8 cellular contexts compared by ENCODE assay signal in the genomic region with DNA sequence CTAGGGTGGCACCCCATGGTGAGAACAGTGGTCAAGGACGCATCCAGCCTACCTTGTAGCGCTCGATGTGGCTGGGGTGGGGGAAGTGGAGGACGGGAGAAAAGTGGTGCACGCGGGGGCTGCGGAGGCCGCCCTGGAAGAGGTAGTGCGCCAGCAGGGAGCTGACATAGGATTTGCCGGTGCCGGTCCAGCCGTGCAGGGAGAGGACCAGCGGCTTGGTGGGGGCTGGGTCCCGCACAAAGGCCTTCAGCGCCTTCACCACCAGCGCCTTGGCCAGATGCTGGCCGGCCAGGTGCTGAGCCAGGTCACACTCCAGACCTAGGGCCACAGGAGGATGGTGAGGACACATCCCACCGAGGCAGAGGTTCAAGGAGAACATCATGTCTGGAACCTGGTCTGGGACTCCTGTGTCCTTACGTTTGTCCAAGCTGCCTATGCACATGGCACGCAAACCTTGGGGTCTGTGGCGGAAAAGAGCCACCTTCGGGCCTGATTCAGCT. TPM values are rescaled to one million over a fixed set of nuclear protein-coding genes. Genes with fewer than 3 reads are reported as not detected.
DNase-seq lines count a peak whose midpoint lies in the region; ATAC-seq lines count a peak whose summit lies in the region.

No MANE protein-coding gene starts in this region.

- peak overlapping the region; percentile 58 for H3K27ac Mint-ChIP-seq in activated T-helper 2 cell treated with anti-CD3 and anti-CD28 coated beads, Interferon-gamma antibody, Interleukin-2, Interleukin-4, amounts not matched to agents 10 μg/mL and 5 μg/mL and 100 μg/mL, durations not matched to agents 14 hours and 24 hours and 36 hours
- H3K27ac Mint-ChIP-seq in stimulated activated naive CD8-positive, alpha-beta T cell treated with anti-CD3 and anti-CD28 coated beads, Interleukin-15, amount 100 ng/mL, for 72 hours: peak overlapping the region in 1 of 2 donors; percentile 83

- H3K4me3 ChIP-seq in iPS-18a (ENCODE audit: low read length): peak overlapping the region; percentile 74

- H3K27me3 ChIP-seq in iPS-18a (ENCODE audit: control insufficient read depth, insufficient read depth, low read length): no peaks in the 10 kb centered on the region

- no peaks in the 10 kb centered on the region for H3K9me3 Mint-ChIP-seq in activated T-helper 2 cell treated with anti-CD3 and anti-CD28 coated beads, Interferon-gamma antibody, Interleukin-2, Interleukin-4, amounts not matched to agents 10 μg/mL and 5 μg/mL and 100 μg/mL, durations not matched to agents 14 hours and 24 hours and 36 hours
- H3K9me3 Mint-ChIP-seq in stimulated activated naive CD8-positive, alpha-beta T cell treated with anti-CD3 and anti-CD28 coated beads, Interleukin-15, amount 100 ng/mL, for 72 hours: no peaks in the 10 kb centered on the region

- intact Hi-C loops in activated T-helper 2 cell treated with anti-CD3 and anti-CD28 coated beads, Interferon-gamma antibody, Interleukin-2, Interleukin-4, amounts not matched to agents 10 μg/mL and 5 μg/mL and 100 μg/mL, durations not matched to agents 14 hours and 24 hours and 36 hours (cut with micrococcal nuclease): loop anchor here (1.0 to 2.0 kb wide), 4 partner anchors 121 to 230 kb away; a partner anchor contains a TSS

- DNase-seq in NCI-H1417 (lab: John Stamatoyannopoulos, UW): peak in 2 of 3 experiments; percentile 55 to 65
- no peak for DNase-seq in NCI-H1417 treated with DMSO at 0.1 percent for 48 hours (lab: John Stamatoyannopoulos, UW)
- no peak for DNase-seq in activated T-helper 2 cell treated with anti-CD3 and anti-CD28 coated beads, Interferon-gamma antibody, Interleukin-2, Interleukin-4, amounts not matched to agents 10 μg/mL and 5 μg/mL and 100 μg/mL, durations not matched to agents 14 hours and 24 hours and 36 hours (ENCODE audit: low spot score)
- no peak for DNase-seq in stimulated activated naive CD8-positive, alpha-beta T cell treated with anti-CD3 and anti-CD28 coated beads, Interleukin-15, amount 100 ng/mL, for 72 hours
- no peak for DNase-seq in hepatic stellate cell (ENCODE audit: low spot score)
- DNase-seq in NCI-H2227 (lab: John Stamatoyannopoulos, UW; ENCODE audit: unreplicated experiment): no peak

- peaks cover 11% of the 10 kb centered on the region for H3K4me1 Mint-ChIP-seq in activated T-helper 2 cell treated with anti-CD3 and anti-CD28 coated beads, Interferon-gamma antibody, Interleukin-2, Interleukin-4, amounts not matched to agents 10 μg/mL and 5 μg/mL and 100 μg/mL, durations not matched to agents 14 hours and 24 hours and 36 hours (ENCODE audit: low read depth)
- peaks cover 11% of the 10 kb centered on the region for H3K4me1 Mint-ChIP-seq in stimulated activated naive CD8-positive, alpha-beta T cell treated with anti-CD3 and anti-CD28 coated beads, Interleukin-15, amount 100 ng/mL, for 72 hours

- no peaks in the 10 kb centered on the region for H3K27me3 Mint-ChIP-seq in activated T-helper 2 cell treated with anti-CD3 and anti-CD28 coated beads, Interferon-gamma antibody, Interleukin-2, Interleukin-4, amounts not matched to agents 10 μg/mL and 5 μg/mL and 100 μg/mL, durations not matched to agents 14 hours and 24 hours and 36 hours (ENCODE audit: low read depth)
- no peaks in the 10 kb centered on the region for H3K27me3 Mint-ChIP-seq in stimulated activated naive CD8-positive, alpha-beta T cell treated with anti-CD3 and anti-CD28 coated beads, Interleukin-15, amount 100 ng/mL, for 72 hours

- no peak overlapping the region for H3K27ac ChIP-seq in iPS-18a (ENCODE audit: low read length)

- H3K9ac ChIP-seq in iPS-18a (ENCODE audit: low read length): peak overlapping the region; percentile 30

- peaks cover 6% of the 10 kb centered on the region for H3K4me1 ChIP-seq in iPS-18a (ENCODE audit: control insufficient read depth, low read depth, low read length)

- H3K4me3 Mint-ChIP-seq in activated T-helper 2 cell treated with anti-CD3 and anti-CD28 coated beads, Interferon-gamma antibody, Interleukin-2, Interleukin-4, amounts not matched to agents 10 μg/mL and 5 μg/mL and 100 μg/mL, durations not matched to agents 14 hours and 24 hours and 36 hours (ENCODE audit: low read depth): peak overlapping the region; percentile 77
- H3K4me3 Mint-ChIP-seq in stimulated activated naive CD8-positive, alpha-beta T cell treated with anti-CD3 and anti-CD28 coated beads, Interleukin-15, amount 100 ng/mL, for 72 hours: peak overlapping the region; percentile 76 to 85

- H3K36me3 Mint-ChIP-seq in activated T-helper 2 cell treated with anti-CD3 and anti-CD28 coated beads, Interferon-gamma antibody, Interleukin-2, Interleukin-4, amounts not matched to agents 10 μg/mL and 5 μg/mL and 100 μg/mL, durations not matched to agents 14 hours and 24 hours and 36 hours (ENCODE audit: low read depth): peaks cover 13% of the 10 kb centered on the region

- H3K9me3 ChIP-seq in iPS-18a (ENCODE audit: control insufficient read depth, low read depth, low read length): no peaks in the 10 kb centered on the region

- no peaks in the 10 kb centered on the region for H3K36me3 ChIP-seq in iPS-18a (ENCODE audit: control insufficient read depth, low read depth, low read length)

- ATAC-seq in stimulated activated naive CD8-positive, alpha-beta T cell treated with anti-CD3 and anti-CD28 coated beads, Interleukin-15, amount 100 ng/mL, for 72 hours: no peak
- no peak for ATAC-seq in GM21390 (IDR thresholded peaks at IDR 0.05; ENCODE audit: unreplicated experiment)

RNA-seq across cellular contexts. Expression of a gene that starts 0.8 kb away (rescaled TPM):
- total RNA-seq in activated T-helper 2 cell treated with anti-CD3 and anti-CD28 coated beads, Interferon-gamma antibody, Interleukin-2, Interleukin-4, amounts not matched to agents 10 μg/mL and 5 μg/mL and 100 μg/mL, durations not matched to agents 14 hours and 24 hours and 36 hours: 20.2 and 20.6 TPM in 2 replicates

RNA-seq across cellular contexts. Expression of a gene that starts 18.4 kb away (rescaled TPM):
- total RNA-seq in activated T-helper 2 cell treated with anti-CD3 and anti-CD28 coated beads, Interferon-gamma antibody, Interleukin-2, Interleukin-4, amounts not matched to agents 10 μg/mL and 5 μg/mL and 100 μg/mL, durations not matched to agents 14 hours and 24 hours and 36 hours: 0.18 TPM in 1 of 2 replicates, not detected in the other

RNA-seq across cellular contexts. Expression of a gene that starts 18.8 kb away (rescaled TPM):
- 20.1 and 21.5 TPM in 2 replicates for total RNA-seq in activated T-helper 2 cell treated with anti-CD3 and anti-CD28 coated beads, Interferon-gamma antibody, Interleukin-2, Interleukin-4, amounts not matched to agents 10 μg/mL and 5 μg/mL and 100 μg/mL, durations not matched to agents 14 hours and 24 hours and 36 hours

RNA-seq across cellular contexts. Expression of a gene that starts 27.5 kb away (rescaled TPM):
- total RNA-seq in activated T-helper 2 cell treated with anti-CD3 and anti-CD28 coated beads, Interferon-gamma antibody, Interleukin-2, Interleukin-4, amounts not matched to agents 10 μg/mL and 5 μg/mL and 100 μg/mL, durations not matched to agents 14 hours and 24 hours and 36 hours: 0.18 TPM in 1 of 2 replicates, not detected in the other

RNA-seq across cellular contexts. Expression of a gene that starts 44.2 kb away (rescaled TPM):
- total RNA-seq in activated T-helper 2 cell treated with anti-CD3 and anti-CD28 coated beads, Interferon-gamma antibody, Interleukin-2, Interleukin-4, amounts not matched to agents 10 μg/mL and 5 μg/mL and 100 μg/mL, durations not matched to agents 14 hours and 24 hours and 36 hours: 23.6 and 25.1 TPM in 2 replicates

Comparison
In these comparisons a context has a peak if more than half of its experiments do, and no peak if none do; other contexts are left out.
1. DNase-seq: peak in NCI-H1417 (2 of 3); none in NCI-H1417 treated with DMSO at 0.1 percent for 48 hours (single experiment), activated T-helper 2 cell treated with anti-CD3 and anti-CD28 coated beads, Interferon-gamma antibody, Interleukin-2, Interleukin-4, amounts not matched to agents 10 μg/mL and 5 μg/mL and 100 μg/mL, durations not matched to agents 14 hours and 24 hours and 36 hours (single experiment), stimulated activated naive CD8-positive, alpha-beta T cell treated with anti-CD3 and anti-CD28 coated beads, Interleukin-15, amount 100 ng/mL, for 72 hours (0 of 2), hepatic stellate cell (single experiment) and NCI-H2227 (single experiment).